In genomic region chr2:186848873-186849578, GRCh38 we compare ENCODE assay signal across 8 cellular contexts. TPM values are rescaled to one million over a fixed set of nuclear protein-coding genes. Genes with fewer than 3 reads are reported as not detected.
DNase-seq lines count a peak whose midpoint lies in the region; ATAC-seq and TF ChIP-seq lines count a peak whose summit lies in the region.

A gene with protein sequence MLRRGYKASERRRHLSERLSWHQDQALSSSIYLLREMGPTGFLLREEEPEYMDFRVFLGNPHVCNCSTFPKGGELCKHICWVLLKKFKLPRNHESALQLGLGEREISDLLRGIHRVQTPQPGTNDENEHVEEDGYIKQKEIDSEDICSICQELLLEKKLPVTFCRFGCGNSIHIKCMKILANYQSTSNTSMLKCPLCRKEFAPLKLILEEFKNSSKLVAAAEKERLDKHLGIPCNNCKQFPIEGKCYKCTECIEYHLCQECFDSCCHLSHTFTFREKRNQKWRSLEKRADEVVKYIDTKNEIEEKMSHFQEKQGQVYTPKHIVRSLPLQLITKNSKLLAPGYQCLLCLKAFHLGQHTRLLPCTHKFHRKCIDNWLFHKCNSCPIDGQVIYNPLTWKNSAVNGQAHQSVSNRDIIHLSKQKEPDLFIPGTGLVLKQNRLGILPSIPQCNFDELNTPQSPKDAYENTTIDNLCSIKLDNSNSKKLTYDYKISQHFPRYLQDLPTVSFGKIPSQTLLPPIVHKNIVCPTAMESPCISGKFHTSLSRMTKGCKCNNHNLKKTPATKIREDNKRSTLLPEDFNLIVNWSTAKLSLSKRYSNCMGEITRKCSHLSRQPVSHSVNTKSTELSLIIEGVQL (minus strand): TSS chr2:186849170. CDS start chr2:186849130, 40 bp downstream.

- 7 to 20% methylated on average over 8 to 39 of the region's 39 CpGs for WGBS in endodermal cell (ENCODE audit: insufficient coverage in 1 of 2, insufficient read length in 1 of 2), 2 experiments
- WGBS in lung, 2 donors: 1 to 6% methylated on average over 39 of the region's 39 CpGs

- H3K9me3 ChIP-seq in endodermal cell (ENCODE audit: control insufficient read depth, low read length): no peaks in the 10 kb centered on the region
- no peaks in the 10 kb centered on the region for H3K9me3 ChIP-seq in lung (ENCODE audit: control insufficient read depth in 2 of 2, insufficient read depth in 1 of 2, low read length in 1 of 2)
- H3K9me3 ChIP-seq in SJCRH30 (replicated peaks): no peaks in the 10 kb centered on the region

- H3K36me3 ChIP-seq in endodermal cell (ENCODE audit: control insufficient read depth, insufficient read depth, low read length) (no peaks in the 10 kb centered on the region), lung (ENCODE audit: control insufficient read depth in 2 of 2, insufficient read depth in 2 of 2, low read length in 2 of 2) (no peaks in the 10 kb centered on the region), SJCRH30 (no peaks in the 10 kb centered on the region)

- H3K27me3 ChIP-seq in endodermal cell (ENCODE audit: control insufficient read depth, insufficient read depth, low read length, poor library complexity, severe bottlenecking) (peaks cover 6% of the 10 kb centered on the region), lung (ENCODE audit: control insufficient read depth, insufficient read depth) (no peaks in the 10 kb centered on the region), SJCRH30 (no peaks in the 10 kb centered on the region)

- H3K4me1 ChIP-seq in endodermal cell (ENCODE audit: control insufficient read depth, insufficient read depth, low read length) (no peaks in the 10 kb centered on the region), lung (ENCODE audit: control insufficient read depth in 2 of 2, insufficient read depth in 2 of 2, low read length in 2 of 2) (peaks cover 0 to 4% of the 10 kb centered on the region in 2 donors), SJCRH30 (no peaks in the 10 kb centered on the region)

- H3K4me3 ChIP-seq in endodermal cell (ENCODE audit: low read length) (peak within 1 kb of the TSS; percentile 74), lung (peak within 1 kb of the TSS; percentile 32), SJCRH30 (no peak within 1 kb of the TSS)

- H3K27ac ChIP-seq in endodermal cell (ENCODE audit: low read depth, low read length): peak within 1 kb of the TSS; percentile 69
- H3K27ac ChIP-seq in lung (ENCODE audit: low read depth in 1 of 2, low read length in 1 of 2): no peak within 1 kb of the TSS
- H3K27ac ChIP-seq in SJCRH30: no peak within 1 kb of the TSS

- TF ChIP-seq CTCF in endodermal cell (conservative IDR thresholded peaks at IDR 0.05): peak; percentile 27
- no peak for TF ChIP-seq CTCF in lung (IDR thresholded peaks at IDR 0.05; ENCODE audit: control extremely low read depth, extremely low read depth)

- H3K36me3 Mint-ChIP-seq in T-helper 2 cell treated with Interferon-gamma antibody and Interleukin-4, amounts not matched to agents 5 μg/mL and 100 μg/mL, for 36 hours (ENCODE audit: low read depth): no peaks in the 10 kb centered on the region
- no peaks in the 10 kb centered on the region for H3K36me3 Mint-ChIP-seq in endodermal cell (ENCODE audit: low read depth)
- H3K36me3 Mint-ChIP-seq in stimulated activated effector memory CD8-positive, alpha-beta T cell treated with anti-CD3 and anti-CD28 coated beads, Interleukin-12 subunit alpha, Interleukin-12 subunit beta, amount 100 ng/mL, for 72 hours: no peaks in the 10 kb centered on the region

- H3K4me3 Mint-ChIP-seq in T-helper 2 cell treated with Interferon-gamma antibody and Interleukin-4, amounts not matched to agents 5 μg/mL and 100 μg/mL, for 36 hours: peak within 1 kb of the TSS; percentile 49
- peak within 1 kb of the TSS; percentile 66 for H3K4me3 Mint-ChIP-seq in endodermal cell
- H3K4me3 Mint-ChIP-seq in stimulated activated effector memory CD8-positive, alpha-beta T cell treated with anti-CD3 and anti-CD28 coated beads, Interleukin-12 subunit alpha, Interleukin-12 subunit beta, amount 100 ng/mL, for 72 hours: no peak within 1 kb of the TSS

- H3K9ac ChIP-seq in endodermal cell (ENCODE audit: extremely low read depth, low read length, poor library complexity, severe bottlenecking): no peak within 1 kb of the TSS

- peak; percentile 68 for ATAC-seq in lung (ENCODE audit: insufficient read depth, low FRiP score)
- ATAC-seq in stimulated activated effector memory CD8-positive, alpha-beta T cell treated with anti-CD3 and anti-CD28 coated beads, Interleukin-12 subunit alpha, Interleukin-12 subunit beta, amount 100 ng/mL, for 72 hours: peak; percentile 59

- H3K4me1 Mint-ChIP-seq in T-helper 2 cell treated with Interferon-gamma antibody and Interleukin-4, amounts not matched to agents 5 μg/mL and 100 μg/mL, for 36 hours (ENCODE audit: low read depth): no peaks in the 10 kb centered on the region
- no peaks in the 10 kb centered on the region for H3K4me1 Mint-ChIP-seq in endodermal cell
- H3K4me1 Mint-ChIP-seq in stimulated activated effector memory CD8-positive, alpha-beta T cell treated with anti-CD3 and anti-CD28 coated beads, Interleukin-12 subunit alpha, Interleukin-12 subunit beta, amount 100 ng/mL, for 72 hours: peaks cover 7% of the 10 kb centered on the region

- peaks cover 19% of the 10 kb centered on the region for H3K27me3 Mint-ChIP-seq in T-helper 2 cell treated with Interferon-gamma antibody and Interleukin-4, amounts not matched to agents 5 μg/mL and 100 μg/mL, for 36 hours (ENCODE audit: low read depth)
- peaks cover 14% of the 10 kb centered on the region for H3K27me3 Mint-ChIP-seq in endodermal cell (ENCODE audit: insufficient read depth)

- H3K9me3 Mint-ChIP-seq in T-helper 2 cell treated with Interferon-gamma antibody and Interleukin-4, amounts not matched to agents 5 μg/mL and 100 μg/mL, for 36 hours: no peaks in the 10 kb centered on the region
- H3K9me3 Mint-ChIP-seq in endodermal cell: no peaks in the 10 kb centered on the region
- H3K9me3 Mint-ChIP-seq in stimulated activated effector memory CD8-positive, alpha-beta T cell treated with anti-CD3 and anti-CD28 coated beads, Interleukin-12 subunit alpha, Interleukin-12 subunit beta, amount 100 ng/mL, for 72 hours: no peaks in the 10 kb centered on the region

- no peak within 1 kb of the TSS for H3K27ac Mint-ChIP-seq in T-helper 2 cell treated with Interferon-gamma antibody and Interleukin-4, amounts not matched to agents 5 μg/mL and 100 μg/mL, for 36 hours
- H3K27ac Mint-ChIP-seq in endodermal cell: peak within 1 kb of the TSS; percentile 50
- no peak within 1 kb of the TSS for H3K27ac Mint-ChIP-seq in stimulated activated effector memory CD8-positive, alpha-beta T cell treated with anti-CD3 and anti-CD28 coated beads, Interleukin-12 subunit alpha, Interleukin-12 subunit beta, amount 100 ng/mL, for 72 hours

- DNase-seq in DMS153 treated with DMSO at 0.1 percent for 48 hours (lab: John Stamatoyannopoulos, UW; ENCODE audit: unreplicated experiment): peak; percentile 64
- peak; percentile 64 for DNase-seq in GOT3 (lab: John Stamatoyannopoulos, UW)
- DNase-seq in NCI-H1092 treated with DMSO at 0.1 percent for 48 hours (lab: John Stamatoyannopoulos, UW): peak; percentile 76
- peak; percentile 10 for DNase-seq in T-helper 2 cell treated with Interferon-gamma antibody and Interleukin-4, amounts not matched to agents 5 μg/mL and 100 μg/mL, for 36 hours (ENCODE audit: low spot score)
- peak; percentile 96 for DNase-seq in endodermal cell
- DNase-seq in lung (ENCODE audit: low spot score): peak; percentile 30
- DNase-seq in stimulated activated effector memory CD8-positive, alpha-beta T cell treated with anti-CD3 and anti-CD28 coated beads, Interleukin-12 subunit alpha, Interleukin-12 subunit beta, amount 100 ng/mL, for 72 hours (ENCODE audit: low spot score in 2 of 2): no peak
- DNase-seq in SJCRH30: no peak

RNA-seq across cellular contexts. Expression of the gene that starts here (rescaled TPM):
- total RNA-seq in endodermal cell: not detected
- not detected for polyA plus RNA-seq in endodermal cell (2013, experiment 1 of 2)
- polyA plus RNA-seq in endodermal cell (2013, experiment 2 of 2): 0.17 TPM
- total RNA-seq in lung: not detected
- not detected for polyA plus RNA-seq in lung
- not detected in 2 replicates for total RNA-seq in SJCRH30 (2014; rRNA removed; shearing (Covaris generic))

Comparison
In these comparisons a context has a peak if more than half of its experiments do, and no peak if none do; other contexts are left out.
1. Peak in DNase-seq, H3K4me3 ChIP-seq and H3K27ac ChIP-seq in endodermal cell; RNA of the gene not detected or under 1 TPM.
2. Peak in DNase-seq, ATAC-seq and H3K4me3 ChIP-seq in lung; RNA of the gene not detected or under 1 TPM.
3. DNase-seq: peak in DMS153 treated with DMSO at 0.1 percent for 48 hours (single experiment), GOT3 (single experiment), NCI-H1092 treated with DMSO at 0.1 percent for 48 hours (single experiment) and T-helper 2 cell treated with Interferon-gamma antibody and Interleukin-4, amounts not matched to agents 5 μg/mL and 100 μg/mL, for 36 hours (single experiment); none in stimulated activated effector memory CD8-positive, alpha-beta T cell treated with anti-CD3 and anti-CD28 coated beads, Interleukin-12 subunit alpha, Interleukin-12 subunit beta, amount 100 ng/mL, for 72 hours (0 of 2) and SJCRH30 (0 of 2).